ENCODE assay signal across 16 cellular contexts in the genomic region with DNA sequence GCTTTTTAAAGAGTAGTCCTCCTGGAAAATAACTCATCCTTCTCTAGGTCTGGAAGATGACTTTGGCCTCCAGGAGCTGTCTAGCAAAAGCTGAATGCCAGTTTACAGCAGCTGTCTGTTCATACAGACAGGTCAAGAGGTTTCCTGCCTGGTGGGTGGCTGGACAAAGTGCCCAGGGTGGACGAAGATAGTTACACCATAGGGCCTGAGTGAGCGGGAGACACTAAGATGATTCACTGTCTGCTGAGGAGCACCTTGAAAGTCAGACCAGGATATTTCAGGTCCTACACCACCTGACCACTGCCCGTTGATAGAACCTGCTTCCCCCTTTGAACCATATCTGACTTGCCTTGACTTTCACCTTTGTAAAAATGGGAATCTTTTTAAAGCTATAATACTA. TPM values are rescaled to one million over a fixed set of nuclear protein-coding genes. Genes with fewer than 3 reads are reported as not detected.
DNase-seq lines count a peak whose midpoint lies in the region; TF ChIP-seq lines count a peak whose summit lies in the region.
"Had no signal": no experiment of that assay in that cellular context is flagged by ENCODE, and none has a peak within 500 bp of the region (broad histone marks: within the 10 kb centered on the region; RNA-seq: fewer than 3 reads in every experiment).

No MANE protein-coding gene starts in this region.

- no peaks in the 10 kb centered on the region for H4K20me1 ChIP-seq in BLaER1
- no peaks in the 10 kb centered on the region for H4K20me1 ChIP-seq in BLaER1 treated with 17β-estradiol and CSF1 and Interleukin-3, amounts not matched to agents 10 nM and 100 nM

- POLR2A ChIA-PET in GM10248 (lab: Yijun Ruan, JAX), result no interaction called here

- H3K4me2 ChIP-seq in BLaER1 (0 out of 2 replicates have a peak overlapping the region, but pooled peaks have one; percentile 19), trophoblast cell (ENCODE audit: low read length) (no peak overlapping the region)
- peak overlapping the region in 10 of 11 experiments; percentile 0 to 97 (median 42); a peak in 12 of 22 replicates for H3K4me2 ChIP-seq in BLaER1 treated with 17β-estradiol and CSF1 and Interleukin-3, amounts not matched to agents 10 nM and 100 nM

- H2BK12ac ChIP-seq in trophoblast cell (ENCODE audit: low read length), result no peak overlapping the region

- no peak overlapping the region for H3K18ac ChIP-seq in trophoblast cell (ENCODE audit: low read length)

- no peak overlapping the region for H2BK120ac ChIP-seq in trophoblast cell (ENCODE audit: insufficient read depth, low read length, poor library complexity)

- H3K9me3 ChIP-seq in BLaER1 (0 out of 2 replicates have a peak, but pooled peaks cover 4% of the 10 kb centered on the region), trophoblast cell (ENCODE audit: insufficient read depth, low read depth, low read length) (no peaks in the 10 kb centered on the region), BE2C (peaks cover 3% of the 10 kb centered on the region; the same call in 1 of the 2 replicates)
- peaks cover 0 to 8% (median 0%) of the 10 kb centered on the region in 11 experiments; a peak in 2 of 22 replicates for H3K9me3 ChIP-seq in BLaER1 treated with 17β-estradiol and CSF1 and Interleukin-3, amounts not matched to agents 10 nM and 100 nM (replicated peaks in 1 of 11)

- H3K4ac ChIP-seq in trophoblast cell (ENCODE audit: low read depth, low read length), result no peak overlapping the region

- no peak overlapping the region for H2BK5ac ChIP-seq in trophoblast cell (ENCODE audit: low read depth, low read length, poor library complexity)

- DNase-seq in trophoblast cell (peak; percentile 56 to 66), GM10248 (ENCODE audit: extremely low spot score) (no peak), BE2C (no peak), T-helper 9 cell (no peak)
- DNase-seq: ACHN; Calu3; CD8-positive, alpha-beta T cell; DMS79 treated with DMSO at 0.1 percent for 48 hours; GF-D8; GOT3; H7; KG1 had no signal

- CTCF ChIA-PET in GM10248 (lab: Yijun Ruan, JAX), result interaction anchor here (0.9 to 7.1 kb wide), 9 partner anchors 11 to 544 kb away, joined by 3 to 123 read pairs (median 6); a partner anchor contains a TSS

- no peak overlapping the region for H3K14ac ChIP-seq in trophoblast cell (ENCODE audit: low read length)

- no peak overlapping the region for H4K91ac ChIP-seq in trophoblast cell (ENCODE audit: low read depth, low read length)

- no peak overlapping the region for H4K12ac ChIP-seq in trophoblast cell (ENCODE audit: low read depth, low read length)

- H3K79me1 ChIP-seq in trophoblast cell (ENCODE audit: low read length), result no peaks in the 10 kb centered on the region

- no peak overlapping the region for H2AFZ ChIP-seq in trophoblast cell (ENCODE audit: insufficient read depth, low read length, poor library complexity)

- TF ChIP-seq CTCF in VCaP (conservative IDR thresholded peaks at IDR 0.05) (no peak), GM10248 (IDR thresholded peaks at IDR 0.05; ENCODE audit: control extremely low read depth, extremely low read depth, low read depth, missing control alignments) (no peak), BE2C (IDR thresholded peaks at IDR 0.05; ENCODE audit: low read depth, low read length) (no peak)

- H3K9ac ChIP-seq in BLaER1 (no peak overlapping the region), trophoblast cell (ENCODE audit: low read length) (no peak overlapping the region)
- no peak overlapping the region; a peak in 1 of 22 replicates for H3K9ac ChIP-seq in BLaER1 treated with 17β-estradiol and CSF1 and Interleukin-3, amounts not matched to agents 10 nM and 100 nM

- H2AK5ac ChIP-seq in trophoblast cell (ENCODE audit: low read length), result no peak overlapping the region

- no peak overlapping the region for H3K4me3 ChIP-seq in BLaER1
- H3K4me3 ChIP-seq in BLaER1 treated with 17β-estradiol and CSF1 and Interleukin-3, amounts not matched to agents 10 nM and 100 nM, result no peak overlapping the region
- H3K4me3 ChIP-seq in trophoblast cell (ENCODE audit: low read depth, low read length), result no peak overlapping the region
- H3K4me3 ChIP-seq in BE2C (ENCODE audit: low read depth, low read length), result no peak overlapping the region
- H3K4me3 ChIP-seq: GM12878 had no signal

- H4K8ac ChIP-seq in trophoblast cell (ENCODE audit: low read depth, low read length), result no peak overlapping the region

- H3K23ac ChIP-seq in trophoblast cell (ENCODE audit: low read length), result no peak overlapping the region

- H3K27ac ChIP-seq in BLaER1, result 0 out of 2 replicates have a peak overlapping the region, but pooled peaks have one; percentile 22
- peak overlapping the region in 2 of 11 experiments; percentile 11; a peak in 2 of 22 replicates for H3K27ac ChIP-seq in BLaER1 treated with 17β-estradiol and CSF1 and Interleukin-3, amounts not matched to agents 10 nM and 100 nM
- H3K27ac ChIP-seq in VCaP, result peak overlapping the region; percentile 97; the same call in 1 of the 2 replicates
- no peak overlapping the region for H3K27ac ChIP-seq in trophoblast cell (ENCODE audit: low read depth, low read length)

- no peaks in the 10 kb centered on the region for H3K27me3 ChIP-seq in BLaER1
- no peaks in the 10 kb centered on the region for H3K27me3 ChIP-seq in BLaER1 treated with 17β-estradiol and CSF1 and Interleukin-3, amounts not matched to agents 10 nM and 100 nM
- H3K27me3 ChIP-seq in trophoblast cell (ENCODE audit: insufficient read depth, low read length), result no peaks in the 10 kb centered on the region
- no peaks in the 10 kb centered on the region for H3K27me3 ChIP-seq in BE2C

- no peaks in the 10 kb centered on the region for H3K79me2 ChIP-seq in trophoblast cell (ENCODE audit: control insufficient read depth, insufficient read depth, low read length, poor library complexity)

- H3K4me1 ChIP-seq in BLaER1, result peaks cover 64% of the 10 kb centered on the region
- peaks cover 57 to 83% (median 67%) of the 10 kb centered on the region in 10 experiments for H3K4me1 ChIP-seq in BLaER1 treated with 17β-estradiol and CSF1 and Interleukin-3, amounts not matched to agents 10 nM and 100 nM
- H3K4me1 ChIP-seq in trophoblast cell (ENCODE audit: control insufficient read depth in 1 of 2, insufficient read depth in 2 of 2, low read length in 2 of 2), result peaks cover 6 to 8% of the 10 kb centered on the region in 2 experiments
- H3K4me1 ChIP-seq in BE2C, result peaks cover 3% of the 10 kb centered on the region; the same call in 1 of the 2 replicates

- WGBS in trophoblast cell (ENCODE audit: extremely low coverage, insufficient coverage, insufficient read length), result no CpG with 5 or more reads among the region's 3 CpGs

- H3K36me3 ChIP-seq in BLaER1 (no peaks in the 10 kb centered on the region), trophoblast cell (ENCODE audit: control insufficient read depth in 1 of 2, insufficient read depth in 2 of 2, low read length in 2 of 2) (no peaks in the 10 kb centered on the region), BE2C (no peaks in the 10 kb centered on the region)
- no peaks in the 10 kb centered on the region for H3K36me3 ChIP-seq in BLaER1 treated with 17β-estradiol and CSF1 and Interleukin-3, amounts not matched to agents 10 nM and 100 nM

RNA-seq across cellular contexts. Expression of a gene that starts 49.2 kb away (rescaled TPM):
- 3.6 and 4.2 TPM in 2 replicates for polyA plus RNA-seq in trophoblast cell (2013)
- polyA plus RNA-seq in BE2C (2012; ENCODE audit: insufficient read depth, insufficient read length, low read depth), result 9.2 TPM

Comparison
In these comparisons a context has a peak if more than half of its experiments do, and no peak if none do; other contexts are left out.
1. DNase-seq: peak in trophoblast cell (2 of 2); none in GM10248 (single experiment), BE2C (single experiment) and T-helper 9 cell (single experiment).